ENCODE assay signal across 23 cellular contexts in genomic region chr9:88690628-88691027, GRCh38.
"Had no signal": no experiment of that assay in that cellular context is flagged by ENCODE, and none has a peak within 500 bp of the region (broad histone marks: within the 10 kb centered on the region; RNA-seq: fewer than 3 reads in every experiment).

No MANE protein-coding gene starts in this region.

- H3K4me3 ChIP-seq: colonic mucosa, coronary artery, dorsolateral prefrontal cortex, esophagus squamous epithelium, gastrocnemius medialis, gastroesophageal sphincter, heart left ventricle, heart right ventricle had no signal

- H3K27me3 ChIP-seq: colonic mucosa, dorsolateral prefrontal cortex, esophagus squamous epithelium, foreskin keratinocyte, gastrocnemius medialis, gastroesophageal sphincter, heart left ventricle, heart right ventricle had no signal

- DNase-seq: colonic mucosa; cortex of kidney; dermis blood vessel endothelial cell; dorsolateral prefrontal cortex; effector CD4-positive, alpha-beta T cell; effector CD8-positive, alpha-beta T cell; effector memory CD4-positive, alpha-beta T cell; effector memory CD8-positive, alpha-beta T cell; endodermal cell; erythroblast; esophagus squamous epithelium; foreskin fibroblast; foreskin keratinocyte; foreskin melanocyte; gastrocnemius medialis; glutamatergic neuron; head of caudate nucleus; heart left ventricle; heart right ventricle had no signal

- H3K27ac ChIP-seq: colonic mucosa, coronary artery, dorsolateral prefrontal cortex, epithelial cell of prostate, esophagus squamous epithelium, foreskin keratinocyte, gastrocnemius medialis, gastroesophageal sphincter, heart left ventricle, heart right ventricle had no signal

- H3K4me1 ChIP-seq: colonic mucosa, gastrocnemius medialis, gastroesophageal sphincter, heart left ventricle, heart right ventricle had no signal

- H3K4me1 Mint-ChIP-seq: endodermal cell had no signal

- H3K27ac Mint-ChIP-seq: dendritic cell treated with granulocyte-macrophage colony-stimulating factor and Interleukin-4, amounts not matched to agents 40 ng/mL and 50 ng/mL, for 4 days; effector memory CD8-positive, alpha-beta T cell; endodermal cell had no signal

- H3K9me3 ChIP-seq: colonic mucosa, esophagus squamous epithelium had no signal

- H3K4me3 Mint-ChIP-seq: dendritic cell treated with granulocyte-macrophage colony-stimulating factor and Interleukin-4, amounts not matched to agents 40 ng/mL and 50 ng/mL, for 4 days; effector memory CD8-positive, alpha-beta T cell; endodermal cell had no signal

- H3K36me3 ChIP-seq: colonic mucosa, esophagus squamous epithelium, gastrocnemius medialis, gastroesophageal sphincter, heart left ventricle, heart right ventricle had no signal

- H3K9me3 Mint-ChIP-seq: dendritic cell treated with granulocyte-macrophage colony-stimulating factor and Interleukin-4, amounts not matched to agents 40 ng/mL and 50 ng/mL, for 4 days; effector memory CD8-positive, alpha-beta T cell had no signal
